ENCODE assay signal across 1 cellular context in the genomic region with DNA sequence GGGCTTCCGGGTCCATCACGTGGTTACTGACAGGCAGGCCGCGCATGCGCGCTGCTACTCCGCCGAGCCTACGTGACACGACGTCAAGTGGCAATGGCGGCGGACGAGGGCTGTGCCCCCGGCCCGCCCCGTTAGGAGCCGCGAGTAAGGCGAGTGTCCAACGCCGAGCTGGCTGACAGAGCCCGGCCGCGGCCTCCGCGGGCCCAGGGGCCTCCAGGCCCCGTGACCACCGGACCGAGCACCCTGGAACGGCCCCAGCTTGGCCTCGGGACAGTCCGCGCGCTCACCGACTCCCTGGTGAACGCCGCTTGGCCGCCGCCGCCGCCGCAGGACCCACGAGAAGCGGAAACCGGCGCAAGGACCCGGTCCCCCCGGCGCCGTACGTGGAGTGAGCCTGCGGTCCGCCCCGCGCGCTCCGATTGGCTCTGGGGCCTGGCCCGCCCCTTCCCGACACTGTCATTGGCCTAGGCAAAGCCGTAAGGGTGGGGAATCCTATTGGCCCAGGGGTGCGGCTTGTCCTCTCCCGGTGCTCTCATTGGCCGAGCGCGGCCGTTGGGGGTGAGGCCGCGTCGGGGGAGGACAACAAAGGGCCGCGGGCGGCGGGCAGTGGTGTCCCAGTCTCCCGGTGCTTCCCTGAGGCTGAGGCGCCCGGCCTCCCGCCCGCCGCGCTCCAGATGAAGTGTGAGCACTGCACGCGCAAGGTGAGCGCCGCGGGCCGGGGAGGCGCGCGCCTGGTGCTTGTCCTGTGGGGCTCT.
TF ChIP-seq lines count a peak whose summit lies in the region.

A gene (plus strand): TSS at position 612 of the 755 bp plus-strand sequence. CDS start 63 bp downstream, at position 675.

TF ChIP-seq in K562, 482 proteins besides CTCF, POLR2A, EP300 and RAD21 (continued from another document):
- TF ChIP-seq, protein P1, sequence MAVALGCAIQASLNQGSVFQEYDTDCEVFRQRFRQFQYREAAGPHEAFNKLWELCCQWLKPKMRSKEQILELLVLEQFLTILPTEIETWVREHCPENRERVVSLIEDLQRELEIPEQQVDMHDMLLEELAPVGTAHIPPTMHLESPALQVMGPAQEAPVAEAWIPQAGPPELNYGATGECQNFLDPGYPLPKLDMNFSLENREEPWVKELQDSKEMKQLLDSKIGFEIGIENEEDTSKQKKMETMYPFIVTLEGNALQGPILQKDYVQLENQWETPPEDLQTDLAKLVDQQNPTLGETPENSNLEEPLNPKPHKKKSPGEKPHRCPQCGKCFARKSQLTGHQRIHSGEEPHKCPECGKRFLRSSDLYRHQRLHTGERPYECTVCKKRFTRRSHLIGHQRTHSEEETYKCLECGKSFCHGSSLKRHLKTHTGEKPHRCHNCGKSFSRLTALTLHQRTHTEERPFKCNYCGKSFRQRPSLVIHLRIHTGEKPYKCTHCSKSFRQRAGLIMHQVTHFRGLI (CRISPR knock-in tag; IDR thresholded peaks at IDR 0.05): 0 out of 2 replicates have a peak, but pooled peaks have one; percentile 52
- TF ChIP-seq ZKSCAN8 (CRISPR knock-in tag; IDR thresholded peaks at IDR 0.05): no peak
- no peak for TF ChIP-seq MAFF (IDR thresholded peaks at IDR 0.05; ENCODE audit: low read length)
- 0 out of 2 replicates have a peak, but pooled peaks have one; percentile 53 for TF ChIP-seq GATAD2B (IDR thresholded peaks at IDR 0.05; ENCODE audit: borderline replicate concordance)
- peak; percentile 80 for TF ChIP-seq FIP1L1 (IDR thresholded peaks at IDR 0.05; ENCODE audit: low read depth, low read length, poor library complexity, severe bottlenecking)
- no peak for TF ChIP-seq HNRNPH1 (optimal IDR thresholded peaks at IDR 0.05; ENCODE audit: low read depth, low read length)
- no peak for TF ChIP-seq ZNF785 (CRISPR knock-in tag; IDR thresholded peaks at IDR 0.05)
- TF ChIP-seq IRF2 (CRISPR knock-in tag; IDR thresholded peaks at IDR 0.05): no peak
- TF ChIP-seq, protein P2, sequence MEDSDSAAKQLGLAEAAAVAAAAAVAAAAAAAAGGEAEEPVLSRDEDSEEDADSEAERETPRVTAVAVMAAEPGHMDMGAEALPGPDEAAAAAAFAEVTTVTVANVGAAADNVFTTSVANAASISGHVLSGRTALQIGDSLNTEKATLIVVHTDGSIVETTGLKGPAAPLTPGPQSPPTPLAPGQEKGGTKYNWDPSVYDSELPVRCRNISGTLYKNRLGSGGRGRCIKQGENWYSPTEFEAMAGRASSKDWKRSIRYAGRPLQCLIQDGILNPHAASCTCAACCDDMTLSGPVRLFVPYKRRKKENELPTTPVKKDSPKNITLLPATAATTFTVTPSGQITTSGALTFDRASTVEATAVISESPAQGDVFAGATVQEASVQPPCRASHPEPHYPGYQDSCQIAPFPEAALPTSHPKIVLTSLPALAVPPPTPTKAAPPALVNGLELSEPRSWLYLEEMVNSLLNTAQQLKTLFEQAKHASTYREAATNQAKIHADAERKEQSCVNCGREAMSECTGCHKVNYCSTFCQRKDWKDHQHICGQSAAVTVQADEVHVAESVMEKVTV (CRISPR knock-in tag; IDR thresholded peaks at IDR 0.05): no peak
- TF ChIP-seq HMG20B (CRISPR knock-in tag; IDR thresholded peaks at IDR 0.05): no peak
- TF ChIP-seq, protein P3, sequence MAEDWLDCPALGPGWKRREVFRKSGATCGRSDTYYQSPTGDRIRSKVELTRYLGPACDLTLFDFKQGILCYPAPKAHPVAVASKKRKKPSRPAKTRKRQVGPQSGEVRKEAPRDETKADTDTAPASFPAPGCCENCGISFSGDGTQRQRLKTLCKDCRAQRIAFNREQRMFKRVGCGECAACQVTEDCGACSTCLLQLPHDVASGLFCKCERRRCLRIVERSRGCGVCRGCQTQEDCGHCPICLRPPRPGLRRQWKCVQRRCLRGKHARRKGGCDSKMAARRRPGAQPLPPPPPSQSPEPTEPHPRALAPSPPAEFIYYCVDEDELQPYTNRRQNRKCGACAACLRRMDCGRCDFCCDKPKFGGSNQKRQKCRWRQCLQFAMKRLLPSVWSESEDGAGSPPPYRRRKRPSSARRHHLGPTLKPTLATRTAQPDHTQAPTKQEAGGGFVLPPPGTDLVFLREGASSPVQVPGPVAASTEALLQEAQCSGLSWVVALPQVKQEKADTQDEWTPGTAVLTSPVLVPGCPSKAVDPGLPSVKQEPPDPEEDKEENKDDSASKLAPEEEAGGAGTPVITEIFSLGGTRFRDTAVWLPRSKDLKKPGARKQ (CRISPR knock-in tag; IDR thresholded peaks at IDR 0.05): no peak
- no peak for TF ChIP-seq ZNF354B (CRISPR knock-in tag; IDR thresholded peaks at IDR 0.05)
